In the genomic region with DNA sequence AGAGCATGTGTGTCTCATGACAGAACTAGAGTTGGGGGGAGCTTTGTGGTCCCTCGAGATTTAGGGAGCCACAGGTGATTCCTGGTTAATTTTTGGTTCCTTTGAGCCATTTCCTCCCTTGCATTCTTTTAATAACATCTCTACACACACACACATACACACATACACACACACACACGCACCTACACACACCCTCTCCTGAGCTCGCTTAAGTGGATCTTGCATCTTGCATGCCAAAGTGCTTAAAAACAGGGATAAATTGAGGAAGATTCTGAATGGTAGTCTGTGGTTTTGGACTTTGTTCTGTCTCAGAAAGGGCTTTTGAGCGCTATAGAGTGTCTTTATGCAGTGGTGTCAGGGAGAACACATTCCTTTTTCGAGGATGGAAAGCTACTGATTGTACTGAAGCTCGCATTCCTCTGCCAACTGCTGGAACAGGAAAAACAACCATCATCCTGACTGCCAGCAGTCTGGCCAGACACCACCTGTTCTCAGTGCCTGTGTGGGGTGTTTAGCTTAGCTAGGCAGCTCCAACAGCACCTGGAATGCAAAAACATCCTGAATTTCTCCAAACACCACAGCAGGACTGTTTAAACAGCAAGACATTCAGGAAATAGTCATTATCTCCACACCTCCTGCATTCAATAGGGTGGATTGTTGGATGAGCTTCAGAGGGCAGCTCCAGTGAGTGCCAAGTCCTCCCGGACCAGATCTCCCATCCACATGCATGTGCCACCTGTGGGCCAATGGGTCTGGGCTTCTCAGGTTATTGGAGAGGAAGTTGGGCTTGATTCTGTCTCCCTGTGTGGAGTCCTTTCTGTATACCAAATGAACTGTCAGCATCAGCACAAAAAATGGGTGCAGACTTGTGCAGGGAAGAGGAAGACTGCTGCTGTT, we compare ENCODE assay signal across 13 cellular contexts. TPM values are rescaled to one million over a fixed set of nuclear protein-coding genes. Genes with fewer than 3 reads are reported as not detected.
DNase-seq lines count a peak whose midpoint lies in the region; ATAC-seq and TF ChIP-seq lines count a peak whose summit lies in the region.
"Had no signal": no experiment of that assay in that cellular context is flagged by ENCODE, and none has a peak within 500 bp of the region (broad histone marks: within the 10 kb centered on the region; RNA-seq: fewer than 3 reads in every experiment).

No MANE protein-coding gene starts in this region.

- H3K36me3 Mint-ChIP-seq in chondrocyte (ENCODE audit: low read depth) (peaks cover 3% of the 10 kb centered on the region), mesothelial cell of epicardium (peaks cover 6% of the 10 kb centered on the region)

- ATAC-seq in HG02678 (IDR thresholded peaks at IDR 0.05; ENCODE audit: unreplicated experiment), result no peak
- ATAC-seq: psoas muscle had no signal

- H3K4me1 Mint-ChIP-seq in chondrocyte (ENCODE audit: low read depth) (peaks cover 60% of the 10 kb centered on the region), mesothelial cell of epicardium (peaks cover 24% of the 10 kb centered on the region)

- TF ChIP-seq CTCF in chondrocyte (IDR thresholded peaks at IDR 0.05), result no peak
- no peak for TF ChIP-seq CTCF in mesothelial cell of epicardium (IDR thresholded peaks at IDR 0.05; ENCODE audit: unreplicated experiment)
- TF ChIP-seq CTCF in GM20000 (IDR thresholded peaks at IDR 0.05; ENCODE audit: extremely low read depth, missing control alignments), result no peak

- peak overlapping the region; percentile 27 for H3K4me3 Mint-ChIP-seq in chondrocyte (ENCODE audit: unreplicated experiment)
- H3K4me3 Mint-ChIP-seq in mesothelial cell of epicardium, result no peak overlapping the region

- DNase-seq in Ammon's horn (ENCODE audit: low spot score) (peak; percentile 55), NCI-H1694 treated with DMSO at 0.1 percent for 48 hours (lab: John Stamatoyannopoulos, UW) (peak; percentile 3), chondrocyte (ENCODE audit: low spot score) (no peak), mesothelial cell of epicardium (ENCODE audit: low spot score in 2 of 2, unreplicated experiment in 2 of 2) (no peak), T1000 (lab: John Stamatoyannopoulos, UW) (no peak), AG08396 (ENCODE audit: low spot score) (no peak), GM20000 (ENCODE audit: low spot score) (no peak)
- DNase-seq: activated effector memory CD4-positive, alpha-beta T cell treated with anti-CD3 and anti-CD28 coated beads, Interleukin-2, amount 50 U/mL, for 16 hours; BE2C; effector memory CD4-positive, alpha-beta T cell; psoas muscle; uterus had no signal

- H3K27me3 Mint-ChIP-seq in chondrocyte (ENCODE audit: low read depth), result no peaks in the 10 kb centered on the region
- no peaks in the 10 kb centered on the region for H3K27me3 Mint-ChIP-seq in mesothelial cell of epicardium (ENCODE audit: low read depth)

- H3K9me3 Mint-ChIP-seq in chondrocyte (ENCODE audit: low read depth), result peaks cover 3% of the 10 kb centered on the region
- peaks cover 24% of the 10 kb centered on the region for H3K9me3 Mint-ChIP-seq in mesothelial cell of epicardium

- H3K27ac Mint-ChIP-seq in chondrocyte (ENCODE audit: unreplicated experiment), result peak overlapping the region; percentile 90
- H3K27ac Mint-ChIP-seq in mesothelial cell of epicardium, result peak overlapping the region; percentile 40

RNA-seq across cellular contexts. Expression of a gene that starts 21.9 kb away (rescaled TPM):
- total RNA-seq in chondrocyte, result 3,991 to 5,189 TPM (median 5,125 TPM) in 3 replicates
- total RNA-seq in mesothelial cell of epicardium, result 98.5 to 114 TPM (median 107 TPM) in 3 replicates

Comparison
In these comparisons a context has a peak if more than half of its experiments do, and no peak if none do; other contexts are left out.
1. DNase-seq: peak in Ammon's horn (single experiment) and NCI-H1694 treated with DMSO at 0.1 percent for 48 hours (single experiment); none in chondrocyte (single experiment), mesothelial cell of epicardium (0 of 2), T1000 (single experiment), AG08396 (single experiment) and GM20000 (single experiment).
2. RNA of a gene that starts 21.9 kb away (total RNA-seq): 3,991 to 5,189 TPM in chondrocyte; 98.5 to 114 TPM in mesothelial cell of epicardium; every median in the first group is over 10 times any median in the second.